In genomic region chr16:86072328-86073102, GRCh38 we compare ENCODE assay signal across 9 cellular contexts.
A peak's percentile ranks its signal among the peaks of the same experiment; 100 is the strongest.
DNase-seq lines count a peak whose midpoint lies in the region; ATAC-seq, FAIRE-seq and TF ChIP-seq lines count a peak whose summit lies in the region.
"Had no signal": no experiment of that assay in that cellular context is flagged by ENCODE, and none has a peak within 500 bp of the region (broad histone marks: within the 10 kb centered on the region; RNA-seq: fewer than 3 reads in every experiment).

No MANE protein-coding gene starts in this region.

- H3K9me3 Mint-ChIP-seq in activated naive CD8-positive, alpha-beta T cell treated with anti-CD3 and anti-CD28 coated beads, Interleukin-2, amount 10 ng/mL, durations not matched to agents 7 days and 5 days = no peaks in the 10 kb centered on the region

- H3K4me3 Mint-ChIP-seq in activated naive CD8-positive, alpha-beta T cell treated with anti-CD3 and anti-CD28 coated beads, Interleukin-2, amount 10 ng/mL, durations not matched to agents 7 days and 5 days = no peak overlapping the region
- H3K4me3 Mint-ChIP-seq: naive B cell had no signal

- FAIRE-seq in H54 (lab: Jason Lieb, UNC) = no peak

- POLR2A ChIA-PET in activated naive CD8-positive, alpha-beta T cell treated with anti-CD3 and anti-CD28 coated beads, Interleukin-2, amount 10 ng/mL, durations not matched to agents 7 days and 5 days (lab: Charles Lee) = no interaction called here

- H3K27ac Mint-ChIP-seq in activated naive CD8-positive, alpha-beta T cell treated with anti-CD3 and anti-CD28 coated beads, Interleukin-2, amount 10 ng/mL, durations not matched to agents 7 days and 5 days = no peak overlapping the region

- no peak for TF ChIP-seq POLR2A in H54 (IDR thresholded peaks at IDR 0.05; ENCODE audit: low read depth, low read length)

- ATAC-seq in activated naive CD8-positive, alpha-beta T cell treated with anti-CD3 and anti-CD28 coated beads, Interleukin-2, amount 10 ng/mL, durations not matched to agents 7 days and 5 days (ENCODE audit: low read depth) = peak; percentile 47
- peak in 1 of 2 donors; percentile 46 for ATAC-seq in left cardiac atrium
- ATAC-seq in HG03025 (IDR thresholded peaks at IDR 0.05; ENCODE audit: low FRiP score, unreplicated experiment) = no peak
- ATAC-seq in GM21367 (IDR thresholded peaks at IDR 0.05; ENCODE audit: unreplicated experiment) = no peak

- no peaks in the 10 kb centered on the region for H3K4me1 Mint-ChIP-seq in activated naive CD8-positive, alpha-beta T cell treated with anti-CD3 and anti-CD28 coated beads, Interleukin-2, amount 10 ng/mL, durations not matched to agents 7 days and 5 days
- H3K4me1 Mint-ChIP-seq: naive B cell had no signal

- DNase-seq in Ammon's horn (ENCODE audit: low spot score) (peak; percentile 73), H54 (ENCODE audit: insufficient read length, low spot score) (peak; percentile 67), NOMO-1 treated with DMSO at 0.1 percent for 48 hours (lab: John Stamatoyannopoulos, UW; ENCODE audit: unreplicated experiment) (peak; percentile 53), left cardiac atrium (peak; percentile 71), renal cortical epithelial cell (ENCODE audit: low read depth) (peak; percentile 46)
- DNase-seq in activated naive CD8-positive, alpha-beta T cell treated with anti-CD3 and anti-CD28 coated beads, Interleukin-2, amount 10 ng/mL, durations not matched to agents 7 days and 5 days = no peak
- DNase-seq: naive B cell had no signal

- intact Hi-C loops in left cardiac atrium (cut with DNase I) = loop anchor here (2.0 kb wide), 1 partner anchor 446 kb away; no protein-coding TSS in a partner anchor

- H3K36me3 Mint-ChIP-seq in activated naive CD8-positive, alpha-beta T cell treated with anti-CD3 and anti-CD28 coated beads, Interleukin-2, amount 10 ng/mL, durations not matched to agents 7 days and 5 days = no peaks in the 10 kb centered on the region
- H3K36me3 Mint-ChIP-seq: naive B cell had no signal

- H3K27me3 Mint-ChIP-seq in activated naive CD8-positive, alpha-beta T cell treated with anti-CD3 and anti-CD28 coated beads, Interleukin-2, amount 10 ng/mL, durations not matched to agents 7 days and 5 days = peaks cover 7% of the 10 kb centered on the region
